In genomic region chr19:48308695-48309586, GRCh38 we compare ENCODE assay signal across 9 cellular contexts. TPM values are rescaled to one million over a fixed set of nuclear protein-coding genes. Genes with fewer than 3 reads are reported as not detected.
A peak's percentile ranks its signal among the peaks of the same experiment; 100 is the strongest.
DNase-seq lines count a peak whose midpoint lies in the region; ATAC-seq and TF ChIP-seq lines count a peak whose summit lies in the region.
"Had no signal": no experiment of that assay in that cellular context is flagged by ENCODE, and none has a peak within 500 bp of the region (broad histone marks: within the 10 kb centered on the region; RNA-seq: fewer than 3 reads in every experiment).

No MANE protein-coding gene starts in this region.

- H3K4me1 ChIP-seq in GM23338 (ENCODE audit: insufficient read depth): no peaks in the 10 kb centered on the region
- peaks cover 8% of the 10 kb centered on the region; the same call in 1 of the 2 replicates for H3K4me1 ChIP-seq in OCI-LY3 (ENCODE audit: low read length)

- H3K79me2 ChIP-seq in GM23338 (replicated peaks; ENCODE audit: insufficient read depth) (no peaks in the 10 kb centered on the region), OCI-LY3 (ENCODE audit: low read length) (no peaks in the 10 kb centered on the region)

- H3K9ac ChIP-seq in OCI-LY3 (ENCODE audit: low read length): no peak overlapping the region

- H3K27ac Mint-ChIP-seq in GM23338: no peak overlapping the region

- 0 out of 2 replicates have a peak, but pooled peaks cover 4% of the 10 kb centered on the region for H3F3A ChIP-seq in GM23338 (replicated peaks; ENCODE audit: low read depth)

- H3K36me3 ChIP-seq in GM23338 (ENCODE audit: insufficient read depth) (no peaks in the 10 kb centered on the region), OCI-LY3 (replicated peaks; ENCODE audit: low read depth, low read length) (no peaks in the 10 kb centered on the region)

- no peaks in the 10 kb centered on the region for H4K20me1 ChIP-seq in GM23338 (replicated peaks; ENCODE audit: insufficient read depth)
- H4K20me1 ChIP-seq in OCI-LY3 (ENCODE audit: insufficient read depth, low read length): no peaks in the 10 kb centered on the region

- TF ChIP-seq CTCF in GM23338 (conservative IDR thresholded peaks at IDR 0.05; ENCODE audit: low read depth in 2 of 2) (peak; percentile 36 to 71), OCI-LY3 (IDR thresholded peaks at IDR 0.05; ENCODE audit: low read depth, low read length) (peak; percentile 43; the same call in 1 of the 2 replicates), fibroblast of pulmonary artery (IDR thresholded peaks at IDR 0.05; ENCODE audit: low read length, missing control alignments) (peak; percentile 44), retinal pigment epithelial cell (conservative IDR thresholded peaks at IDR 0.05; ENCODE audit: low read depth, low read length) (peak; percentile 32)

- H3K9me3 Mint-ChIP-seq in GM23338: no peaks in the 10 kb centered on the region

- H3K27ac ChIP-seq in GM23338 (ENCODE audit: low read depth) (no peak overlapping the region), OCI-LY3 (ENCODE audit: low read length) (no peak overlapping the region)

- DNase-seq in GM23338 (ENCODE audit: low spot score) (peak; percentile 61), fibroblast of pulmonary artery (ENCODE audit: low read depth) (peak; percentile 47), retinal pigment epithelial cell (ENCODE audit: low read depth) (no peak), HCEC 1CT (no peak), pons (ENCODE audit: low spot score) (no peak)
- DNase-seq: occipital lobe had no signal

- H2AFZ ChIP-seq in GM23338 (0 out of 2 replicates have a peak overlapping the region, but pooled peaks have one; percentile 14), OCI-LY3 (ENCODE audit: low read depth, low read length) (peak overlapping the region; percentile 38; the same call in 1 of the 2 replicates)

- H3K4me1 Mint-ChIP-seq in GM23338: peaks cover 8% of the 10 kb centered on the region

- H3K9me3 ChIP-seq in OCI-LY3 (ENCODE audit: insufficient read depth, low read length): no peaks in the 10 kb centered on the region

- H3K9me2 ChIP-seq in GM23338 (ENCODE audit: insufficient read depth): no peaks in the 10 kb centered on the region

- H3K27me3 ChIP-seq in GM23338 (ENCODE audit: insufficient read depth) (no peaks in the 10 kb centered on the region), OCI-LY3 (ENCODE audit: low read depth, low read length) (peaks cover 14% of the 10 kb centered on the region)

- no peak overlapping the region for H3K4me3 ChIP-seq in GM23338
- H3K4me3 ChIP-seq in OCI-LY3 (ENCODE audit: low read length): no peak overlapping the region
- no peak overlapping the region for H3K4me3 ChIP-seq in fibroblast of pulmonary artery (replicated peaks; ENCODE audit: low read depth, low read length)
- no peak overlapping the region for H3K4me3 ChIP-seq in retinal pigment epithelial cell (ENCODE audit: low read length)

- no peaks in the 10 kb centered on the region; the same call in 1 of the 3 replicates for H3K36me3 Mint-ChIP-seq in GM23338 (ENCODE audit: low read depth)

- no peak overlapping the region; the same call in 2 of the 3 replicates for H3K4me3 Mint-ChIP-seq in GM23338

- peaks cover 7% of the 10 kb centered on the region for H3K27me3 Mint-ChIP-seq in GM23338 (ENCODE audit: insufficient read depth, low read depth, poor library complexity)

- H3K4me2 ChIP-seq in GM23338 (no peak overlapping the region), OCI-LY3 (ENCODE audit: low read length) (peak overlapping the region; percentile 9; the same call in 1 of the 2 replicates)

- ATAC-seq in GM23338 (peak; percentile 93), GM18907 (IDR thresholded peaks at IDR 0.05; ENCODE audit: unreplicated experiment) (no peak), HG03520 (IDR thresholded peaks at IDR 0.05; ENCODE audit: unreplicated experiment) (no peak)

TF ChIP-seq in GM23338, 12 proteins besides CTCF, POLR2A, EP300 and RAD21:
- 0 out of 2 replicates have a peak, but pooled peaks have one; percentile 45 for TF ChIP-seq ZNF462 (CRISPR knock-in tag; IDR thresholded peaks at IDR 0.05)
- no peak for TF ChIP-seq STAT1 (IDR thresholded peaks at IDR 0.05; ENCODE audit: unreplicated experiment)
- TF ChIP-seq ZNF114 (CRISPR knock-in tag; IDR thresholded peaks at IDR 0.05): no peak

RNA-seq across cellular contexts. Expression of gene EMP3, which starts 16.4 kb away (rescaled TPM):
- total RNA-seq in GM23338 (2014; rRNA removed; shearing (Covaris generic)): 6.0 and 7.9 TPM in 2 replicates
- polyA plus RNA-seq in GM23338 (2016; fragmentation: Nextera tagmentation; extraction: Ambion mirVana): 25.1 and 27.9 TPM in 2 replicates

RNA-seq across cellular contexts. Expression of gene ZNF114, which starts 39.1 kb away (rescaled TPM):
- total RNA-seq in GM23338 (2014; rRNA removed; shearing (Covaris generic)): 6.9 and 11.1 TPM in 2 replicates
- polyA plus RNA-seq in GM23338 (2016; fragmentation: Nextera tagmentation; extraction: Ambion mirVana): 9.2 and 12.2 TPM in 2 replicates

RNA-seq across cellular contexts. Expression of gene CARD8, which starts 53.2 kb away (rescaled TPM):
- 17.1 and 30.6 TPM in 2 replicates for total RNA-seq in GM23338 (2014; rRNA removed; shearing (Covaris generic))
- polyA plus RNA-seq in GM23338 (2016; fragmentation: Nextera tagmentation; extraction: Ambion mirVana): 16.6 and 21.9 TPM in 2 replicates

RNA-seq across cellular contexts. Expression of gene TMEM143, which starts 54.8 kb away (rescaled TPM):
- 15.0 and 16.6 TPM in 2 replicates for total RNA-seq in GM23338 (2014; rRNA removed; shearing (Covaris generic))
- polyA plus RNA-seq in GM23338 (2016; fragmentation: Nextera tagmentation; extraction: Ambion mirVana): 10.0 and 12.8 TPM in 2 replicates

RNA-seq across cellular contexts. Expression of gene SYNGR4, which starts 55.2 kb away (rescaled TPM):
- total RNA-seq in GM23338 (2014; rRNA removed; shearing (Covaris generic)): not detected in 2 replicates
- not detected in 2 replicates for polyA plus RNA-seq in GM23338 (2016; fragmentation: Nextera tagmentation; extraction: Ambion mirVana)
- total RNA-seq: occipital lobe had no signal

Comparison
In these comparisons a context has a peak if more than half of its experiments do, and no peak if none do; other contexts are left out.
1. DNase-seq: peak in GM23338 (single experiment) and fibroblast of pulmonary artery (single experiment); none in retinal pigment epithelial cell (single experiment), HCEC 1CT (single experiment) and pons (single experiment).
2. Peak in every context shown above with its lines, with median percentiles within 50 percentile points of each other: CTCF ChIP-seq.